Comparison of ENCODE assay signal across 6 cellular contexts in the genomic region with DNA sequence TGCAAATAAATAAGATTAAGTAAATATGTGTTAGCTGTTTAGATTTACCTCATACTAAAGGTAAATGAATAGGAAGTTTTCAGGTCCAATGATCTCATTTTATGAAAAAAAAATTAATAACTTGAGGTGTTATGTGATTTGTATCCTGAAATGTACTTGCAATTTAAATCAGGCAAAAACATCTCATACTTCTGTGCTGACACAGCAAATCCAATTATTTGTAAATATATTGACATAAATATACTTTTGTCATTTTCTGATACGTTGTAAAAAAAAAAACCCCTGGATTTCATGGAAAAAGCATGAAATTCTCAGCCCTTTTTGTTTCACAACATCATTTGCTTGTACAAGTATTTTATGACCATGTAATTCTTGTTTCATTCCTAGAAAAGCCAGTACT.
"Had no signal": no experiment of that assay in that cellular context is flagged by ENCODE, and none has a peak within 500 bp of the region (broad histone marks: within the 10 kb centered on the region; RNA-seq: fewer than 3 reads in every experiment).

No MANE protein-coding gene starts in this region.

- H3K27ac ChIP-seq: HL-60, KMS-11 had no signal

- H3K9ac ChIP-seq: KMS-11 had no signal

- FAIRE-seq: HTR-8/SVneo had no signal

- DNase-seq: Karpas-422, KBM-7, KG1 had no signal

- H3K4me2 ChIP-seq: KMS-11 had no signal
